8 cellular contexts compared by ENCODE assay signal in genomic region chr2:174688079-174688478, GRCh38.
DNase-seq lines count a peak whose midpoint lies in the region; ATAC-seq and TF ChIP-seq lines count a peak whose summit lies in the region.

No MANE protein-coding gene starts in this region.

- no peak for ATAC-seq in gastrocnemius medialis
- ATAC-seq in HG03460 (IDR thresholded peaks at IDR 0.05; ENCODE audit: unreplicated experiment) = no peak
- no peak for ATAC-seq in HG02588 (IDR thresholded peaks at IDR 0.05; ENCODE audit: unreplicated experiment)

- H3K27ac ChIP-seq in gastrocnemius medialis = no peak overlapping the region
- no peak overlapping the region for H3K27ac ChIP-seq in effector memory CD4-positive, alpha-beta T cell (ENCODE audit: insufficient read depth, low read length, poor library complexity, severe bottlenecking)

- no peaks in the 10 kb centered on the region for H3K9me3 ChIP-seq in gastrocnemius medialis
- no peaks in the 10 kb centered on the region for H3K9me3 ChIP-seq in effector memory CD4-positive, alpha-beta T cell (ENCODE audit: control insufficient read depth, low read length)

- H3K9me3 Mint-ChIP-seq in activated naive CD8-positive, alpha-beta T cell (ENCODE audit: low read depth) = no peaks in the 10 kb centered on the region
- H3K9me3 Mint-ChIP-seq in activated naive CD8-positive, alpha-beta T cell treated with anti-CD3 and anti-CD28 coated beads for 36 hours = no peaks in the 10 kb centered on the region

- TF ChIP-seq CTCF in gastrocnemius medialis (IDR thresholded peaks at IDR 0.05 in 4 of 5, conservative IDR thresholded peaks at IDR 0.05 in 1 of 5) = peak in 3 of 5 experiments; percentile 9 to 28 (median 17)

- in situ Hi-C loops in gastrocnemius medialis (cut with MboI; ENCODE audit: low sequenced_read_pairs in 4 of 4) = loop anchor here in 2 of 4 donors (5.0 to 25.0 kb wide), 2 partner anchors 226 kb away; no protein-coding TSS in a partner anchor

- no peak for DNase-seq in activated naive CD8-positive, alpha-beta T cell treated with anti-CD3 and anti-CD28 coated beads for 36 hours
- DNase-seq in NCI-H446 (lab: John Stamatoyannopoulos, UW) = peak; percentile 28 to 38
- DNase-seq in dermis blood vessel endothelial cell = peak; percentile 62
- no peak for DNase-seq in gastrocnemius medialis
- DNase-seq in effector memory CD4-positive, alpha-beta T cell = no peak

- no peaks in the 10 kb centered on the region for H3K36me3 ChIP-seq in gastrocnemius medialis
- H3K36me3 ChIP-seq in effector memory CD4-positive, alpha-beta T cell (ENCODE audit: control insufficient read depth, insufficient read depth, low read length) = no peaks in the 10 kb centered on the region

- peak overlapping the region; percentile 9 for H3K27ac Mint-ChIP-seq in activated naive CD8-positive, alpha-beta T cell
- no peak overlapping the region for H3K27ac Mint-ChIP-seq in activated naive CD8-positive, alpha-beta T cell treated with anti-CD3 and anti-CD28 coated beads for 36 hours

- no peak overlapping the region for H3K4me3 Mint-ChIP-seq in activated naive CD8-positive, alpha-beta T cell
- no peak overlapping the region for H3K4me3 Mint-ChIP-seq in activated naive CD8-positive, alpha-beta T cell treated with anti-CD3 and anti-CD28 coated beads for 36 hours

- intact Hi-C loops in gastrocnemius medialis (cut with DNase I; ENCODE audit: low total_unique reads) = loop anchor here (5.0 to 10.0 kb wide), 2 partner anchors 83 to 226 kb away; no protein-coding TSS in a partner anchor

- H3K4me1 ChIP-seq in gastrocnemius medialis = no peaks in the 10 kb centered on the region
- peaks cover 5% of the 10 kb centered on the region for H3K4me1 ChIP-seq in effector memory CD4-positive, alpha-beta T cell (ENCODE audit: control insufficient read depth, insufficient read depth, low read length, poor library complexity, severe bottlenecking)

- no peak for TF ChIP-seq POLR2A in gastrocnemius medialis (IDR thresholded peaks at IDR 0.05)

- H3K27me3 Mint-ChIP-seq in activated naive CD8-positive, alpha-beta T cell = no peaks in the 10 kb centered on the region
- no peaks in the 10 kb centered on the region for H3K27me3 Mint-ChIP-seq in activated naive CD8-positive, alpha-beta T cell treated with anti-CD3 and anti-CD28 coated beads for 36 hours

- no peak overlapping the region for H3K4me3 ChIP-seq in gastrocnemius medialis
- H3K4me3 ChIP-seq in effector memory CD4-positive, alpha-beta T cell (ENCODE audit: insufficient read depth, low read depth, low read length, poor library complexity, severe bottlenecking) = no peak overlapping the region

- peaks cover 31% of the 10 kb centered on the region for H3K4me1 Mint-ChIP-seq in activated naive CD8-positive, alpha-beta T cell (ENCODE audit: low read depth)
- peaks cover 33% of the 10 kb centered on the region for H3K4me1 Mint-ChIP-seq in activated naive CD8-positive, alpha-beta T cell treated with anti-CD3 and anti-CD28 coated beads for 36 hours

- H3K36me3 Mint-ChIP-seq in activated naive CD8-positive, alpha-beta T cell = no peaks in the 10 kb centered on the region
- H3K36me3 Mint-ChIP-seq in activated naive CD8-positive, alpha-beta T cell treated with anti-CD3 and anti-CD28 coated beads for 36 hours = no peaks in the 10 kb centered on the region

- peaks cover 0 to 8% (median 0%) of the 10 kb centered on the region in 3 donors for H3K27me3 ChIP-seq in gastrocnemius medialis
- no peaks in the 10 kb centered on the region for H3K27me3 ChIP-seq in effector memory CD4-positive, alpha-beta T cell (replicated peaks; ENCODE audit: control insufficient read depth, insufficient read depth, low read length, poor library complexity, severe bottlenecking)

Comparison
In these comparisons a context has a peak if more than half of its experiments do, and no peak if none do; other contexts are left out.
1. DNase-seq: peak in NCI-H446 (2 of 2) and dermis blood vessel endothelial cell (single experiment); none in activated naive CD8-positive, alpha-beta T cell treated with anti-CD3 and anti-CD28 coated beads for 36 hours (single experiment), gastrocnemius medialis (0 of 2) and effector memory CD4-positive, alpha-beta T cell (0 of 3).